In genomic region chr11:1069740-1070139, GRCh38 we compare ENCODE assay signal across 10 cellular contexts. TPM values are rescaled to one million over a fixed set of nuclear protein-coding genes. Genes with fewer than 3 reads are reported as not detected.
"Had no signal": no experiment of that assay in that cellular context is flagged by ENCODE, and none has a peak within 500 bp of the region (broad histone marks: within the 10 kb centered on the region; RNA-seq: fewer than 3 reads in every experiment).

No MANE protein-coding gene starts in this region.

- H3K27ac ChIP-seq: GM23248, HL-60 had no signal

- H3K36me3 Mint-ChIP-seq: IgD-negative memory B cell had no signal

- H3K9ac ChIP-seq: GM23248 had no signal

- DNase-seq: GM23248, GOT3, H9, HCEC 1CT, HFFc6, KBM-7 had no signal

- FAIRE-seq: H54 had no signal

- H2AFZ ChIP-seq: GM23248 had no signal

- H3K27ac Mint-ChIP-seq: H9, HFFc6, IgD-negative memory B cell had no signal

- H3K4me1 Mint-ChIP-seq: IgD-negative memory B cell had no signal

- H3K9me3 Mint-ChIP-seq: HFFc6 had no signal

- H3K4me3 ChIP-seq: GM23248 had no signal

- H3K4me3 Mint-ChIP-seq: H9, HFFc6, IgD-negative memory B cell had no signal

RNA-seq across cellular contexts. Expression of gene MUC2, which starts 4.9 kb away (rescaled TPM):
- total RNA-seq: GM23248, H9, HT1080 had no signal
- polyA plus RNA-seq: GM23248, IgD-negative memory B cell had no signal

RNA-seq across cellular contexts. Expression of gene MUC6, which starts 33.2 kb away (rescaled TPM):
- total RNA-seq: GM23248, H9, HFFc6, HT1080 had no signal
- polyA plus RNA-seq: GM23248, IgD-negative memory B cell had no signal
